ENCODE assay signal across 10 cellular contexts in genomic region chr2:181657379-181657778, GRCh38. TPM values are rescaled to one million over a fixed set of nuclear protein-coding genes. Genes with fewer than 3 reads are reported as not detected.
DNase-seq lines count a peak whose midpoint lies in the region; ATAC-seq lines count a peak whose summit lies in the region.
"Had no signal": no experiment of that assay in that cellular context is flagged by ENCODE, and none has a peak within 500 bp of the region (broad histone marks: within the 10 kb centered on the region; RNA-seq: fewer than 3 reads in every experiment).

No MANE protein-coding gene starts in this region.

- H3K9me3 Mint-ChIP-seq in activated T-cell treated with anti-CD3 and anti-CD28 coated beads, Interleukin-2, amount 50 U/mL, for 4 hours: no peaks in the 10 kb centered on the region
- no peaks in the 10 kb centered on the region for H3K9me3 Mint-ChIP-seq in activated CD4-positive, alpha-beta memory T cell treated with anti-CD3 and anti-CD28 coated beads for 36 hours

- H3K27me3 ChIP-seq in iPS-15b (ENCODE audit: control insufficient read depth, insufficient read depth, low read length) (peaks cover 88% of the 10 kb centered on the region), stomach smooth muscle (ENCODE audit: control insufficient read depth in 1 of 2, insufficient read depth in 2 of 2, low read length in 2 of 2) (peaks cover 3 to 21% of the 10 kb centered on the region in 2 donors)

- H3K4me1 Mint-ChIP-seq in activated T-cell treated with anti-CD3 and anti-CD28 coated beads, Interleukin-2, amount 50 U/mL, for 4 hours (ENCODE audit: low read depth): peaks cover 8% of the 10 kb centered on the region
- H3K4me1 Mint-ChIP-seq in activated CD4-positive, alpha-beta memory T cell treated with anti-CD3 and anti-CD28 coated beads for 36 hours (ENCODE audit: low read depth): peaks cover 8% of the 10 kb centered on the region

- H3K9me3 ChIP-seq in iPS-15b (ENCODE audit: control insufficient read depth, insufficient read depth, low read length) (no peaks in the 10 kb centered on the region), stomach smooth muscle (ENCODE audit: control insufficient read depth in 2 of 2, low read length in 2 of 2) (no peaks in the 10 kb centered on the region)

- H3K27ac Mint-ChIP-seq in activated CD4-positive, alpha-beta memory T cell treated with anti-CD3 and anti-CD28 coated beads for 36 hours: no peak overlapping the region

- POLR2A ChIA-PET in activated CD4-positive, alpha-beta memory T cell treated with anti-CD3 and anti-CD28 coated beads for 36 hours (lab: Charles Lee): no interaction called here

- H3K4me1 ChIP-seq in iPS-15b (ENCODE audit: control insufficient read depth, insufficient read depth, low read length) (no peaks in the 10 kb centered on the region), stomach smooth muscle (ENCODE audit: control insufficient read depth, insufficient read depth, low read length) (peaks cover 6% of the 10 kb centered on the region)

- H3K4me3 Mint-ChIP-seq in activated T-cell treated with anti-CD3 and anti-CD28 coated beads, Interleukin-2, amount 50 U/mL, for 4 hours: peak overlapping the region; percentile 27
- peak overlapping the region; percentile 38 for H3K4me3 Mint-ChIP-seq in activated CD4-positive, alpha-beta memory T cell treated with anti-CD3 and anti-CD28 coated beads for 36 hours

- H3K36me3 Mint-ChIP-seq in activated T-cell treated with anti-CD3 and anti-CD28 coated beads, Interleukin-2, amount 50 U/mL, for 4 hours (ENCODE audit: insufficient read depth): no peaks in the 10 kb centered on the region
- H3K36me3 Mint-ChIP-seq in activated CD4-positive, alpha-beta memory T cell treated with anti-CD3 and anti-CD28 coated beads for 36 hours: no peaks in the 10 kb centered on the region

- no peak overlapping the region for H3K27ac ChIP-seq in stomach smooth muscle (ENCODE audit: low read length)

- no peaks in the 10 kb centered on the region for H3K36me3 ChIP-seq in iPS-15b (ENCODE audit: control insufficient read depth, insufficient read depth, low read length)
- no peaks in the 10 kb centered on the region for H3K36me3 ChIP-seq in stomach smooth muscle (ENCODE audit: control insufficient read depth in 2 of 2, insufficient read depth in 2 of 2, low read length in 2 of 2)

- CTCF ChIA-PET in activated CD4-positive, alpha-beta memory T cell treated with anti-CD3 and anti-CD28 coated beads for 36 hours (lab: Charles Lee): interaction anchor here (1.1 kb wide), 1 partner anchor 58 kb away, joined by 5 read pairs; no protein-coding TSS in a partner anchor

- no peak for ATAC-seq in activated T-cell treated with anti-CD3 and anti-CD28 coated beads, Interleukin-2, amount 50 U/mL, for 4 hours
- ATAC-seq in GM21367 (IDR thresholded peaks at IDR 0.05; ENCODE audit: unreplicated experiment) (no peak), GM18858 (IDR thresholded peaks at IDR 0.05; ENCODE audit: unreplicated experiment) (no peak)

- no peak for DNase-seq in activated T-cell treated with anti-CD3 and anti-CD28 coated beads, Interleukin-2, amount 50 U/mL, for 4 hours
- DNase-seq in activated T-cell treated with anti-CD3 and anti-CD28 coated beads for 4 hours (no peak), DMS79 (lab: John Stamatoyannopoulos, UW) (no peak)
- no peak for DNase-seq in activated CD4-positive, alpha-beta memory T cell treated with anti-CD3 and anti-CD28 coated beads for 36 hours
- DNase-seq: KBM-7 had no signal

- H3K9ac ChIP-seq in iPS-15b (ENCODE audit: low read depth, low read length) (no peak overlapping the region), stomach smooth muscle (ENCODE audit: low read length in 2 of 2) (no peak overlapping the region)

- H3K4me3 ChIP-seq in iPS-15b (ENCODE audit: low read depth, low read length): peak overlapping the region; percentile 57
- H3K4me3 ChIP-seq in stomach smooth muscle (ENCODE audit: low read length in 2 of 2): peak overlapping the region; percentile 37 to 68

- intact Hi-C loops in activated CD4-positive, alpha-beta memory T cell treated with anti-CD3 and anti-CD28 coated beads for 36 hours (cut with micrococcal nuclease): no loop called here

- peaks cover 56% of the 10 kb centered on the region for H3K27me3 Mint-ChIP-seq in activated T-cell treated with anti-CD3 and anti-CD28 coated beads, Interleukin-2, amount 50 U/mL, for 4 hours (ENCODE audit: low read depth)
- H3K27me3 Mint-ChIP-seq in activated CD4-positive, alpha-beta memory T cell treated with anti-CD3 and anti-CD28 coated beads for 36 hours: peaks cover 35% of the 10 kb centered on the region

RNA-seq across cellular contexts. Expression of gene CERKL, which starts 0.5 kb away (rescaled TPM):
- total RNA-seq in activated T-cell treated with anti-CD3 and anti-CD28 coated beads, Interleukin-2, amount 50 U/mL, for 4 hours: under 1 TPM in 1 of 3 donors, not detected in 2; 0.08 TPM
- not detected for total RNA-seq in activated CD4-positive, alpha-beta memory T cell treated with anti-CD3 and anti-CD28 coated beads for 36 hours

RNA-seq across cellular contexts. Expression of gene NEUROD1, which starts 22.9 kb away (rescaled TPM):
- not detected for total RNA-seq in activated T-cell treated with anti-CD3 and anti-CD28 coated beads, Interleukin-2, amount 50 U/mL, for 4 hours
- total RNA-seq in activated CD4-positive, alpha-beta memory T cell treated with anti-CD3 and anti-CD28 coated beads for 36 hours: not detected
- total RNA-seq: T-helper 1 cell treated with Interleukin-12 subunit alpha and Interleukin-12 subunit beta and Interleukin-4 antibody, amounts not matched to agents 30 ng/mL and 1 ng/mL, for 36 hours had no signal
